Comparison of ENCODE assay signal across 1 cellular context in genomic region chr2:20430461-20431302, GRCh38.
TF ChIP-seq lines count a peak whose summit lies in the region.

No MANE protein-coding gene starts in this region.

TF ChIP-seq in K562, 482 proteins besides CTCF, POLR2A, EP300 and RAD21 (continued from another document and continues in another):
- no peak for TF ChIP-seq PATZ1 (CRISPR knock-in tag; IDR thresholded peaks at IDR 0.05; ENCODE audit: borderline replicate concordance)
- TF ChIP-seq CREM (IDR thresholded peaks at IDR 0.05; ENCODE audit: low read depth) = peak; percentile 63
- TF ChIP-seq ZEB2 (IDR thresholded peaks at IDR 0.05) = peak; percentile 96
- peak; percentile 26; the same call in 1 of the 2 replicates for TF ChIP-seq MTA2 (IDR thresholded peaks at IDR 0.05; ENCODE audit: low read depth)
- TF ChIP-seq CUX1 (CRISPR knock-in tag; IDR thresholded peaks at IDR 0.05) = peak; percentile 58; the same call in 1 of the 2 replicates
- no peak for TF ChIP-seq ZNF75A (CRISPR knock-in tag; IDR thresholded peaks at IDR 0.05)
- TF ChIP-seq JUNB (CRISPR knock-in tag; conservative IDR thresholded peaks at IDR 0.05) = peak; percentile 88
- TF ChIP-seq SOX6 (IDR thresholded peaks at IDR 0.05) = peak; percentile 49
- TF ChIP-seq MBD2 (IDR thresholded peaks at IDR 0.05; ENCODE audit: borderline replicate concordance, low read depth) = no peak
- TF ChIP-seq NFE2 (IDR thresholded peaks at IDR 0.05; ENCODE audit: low read depth) = peak; percentile 87
- peak; percentile 19; the same call in 1 of the 2 replicates for TF ChIP-seq NFE2L1 (tag; IDR thresholded peaks at IDR 0.05; ENCODE audit: borderline replicate concordance, low read depth)
- TF ChIP-seq ZNF707 (CRISPR knock-in tag; conservative IDR thresholded peaks at IDR 0.05) = no peak
- no peak for TF ChIP-seq ZMIZ1 (IDR thresholded peaks at IDR 0.05; ENCODE audit: low read depth in 2 of 2, low read length in 2 of 2)
- TF ChIP-seq ATF3 (IDR thresholded peaks at IDR 0.05) = peak; percentile 95
- TF ChIP-seq ATF3 (CRISPR knock-in tag; conservative IDR thresholded peaks at IDR 0.05) = 0 out of 2 replicates have a peak, but pooled peaks have one; percentile 29
- peak; percentile 58; the same call in 1 of the 2 replicates for TF ChIP-seq ZBTB17 (CRISPR knock-in tag; IDR thresholded peaks at IDR 0.05)
- peak in 1 of 2 experiments; percentile 54; a peak in 1 of 4 replicates for TF ChIP-seq MLLT1 (IDR thresholded peaks at IDR 0.05)
- TF ChIP-seq ZSCAN29 (IDR thresholded peaks at IDR 0.05) = no peak
- TF ChIP-seq GATA2 (CRISPR knock-in tag; IDR thresholded peaks at IDR 0.05) = peak; percentile 57; the same call in 1 of the 2 replicates
- TF ChIP-seq PKNOX1 (IDR thresholded peaks at IDR 0.05) = peak; percentile 52
- TF ChIP-seq TRIM28 (IDR thresholded peaks at IDR 0.05) = no peak
- TF ChIP-seq ZBTB2 (IDR thresholded peaks at IDR 0.05) = peak; percentile 24; the same call in 1 of the 2 replicates
- TF ChIP-seq DPF2 (IDR thresholded peaks at IDR 0.05) = peak; percentile 91
- TF ChIP-seq BRCA1 (IDR thresholded peaks at IDR 0.05) = no peak
- TF ChIP-seq BRCA1 (CRISPR knock-in tag; IDR thresholded peaks at IDR 0.05) = no peak
- peak; percentile 62; the same call in 1 of the 2 replicates for TF ChIP-seq TEAD4 (IDR thresholded peaks at IDR 0.05; ENCODE audit: low read length)
- no peak for TF ChIP-seq TEAD4 (CRISPR knock-in tag; IDR thresholded peaks at IDR 0.05; ENCODE audit: borderline replicate concordance)
- TF ChIP-seq ETV5 (CRISPR knock-in tag; IDR thresholded peaks at IDR 0.05; ENCODE audit: low read depth) = 0 out of 2 replicates have a peak, but pooled peaks have one; percentile 24
- peak; percentile 41 to 66; a peak in 1 of 4 replicates for TF ChIP-seq TRIM24 (IDR thresholded peaks at IDR 0.05)
- TF ChIP-seq ZNF436 (CRISPR knock-in tag; IDR thresholded peaks at IDR 0.05) = no peak
- TF ChIP-seq SMARCC2 (IDR thresholded peaks at IDR 0.05; ENCODE audit: low read depth) = peak; percentile 79; the same call in 1 of the 2 replicates
- peak; percentile 94 for TF ChIP-seq JUN (IDR thresholded peaks at IDR 0.05; ENCODE audit: borderline replicate concordance, low read depth, low read length)
- TF ChIP-seq JUN (CRISPR knock-in tag; IDR thresholded peaks at IDR 0.05; ENCODE audit: borderline replicate concordance) = no peak
- no peak for TF ChIP-seq E2F3 (CRISPR knock-in tag; IDR thresholded peaks at IDR 0.05)
- no peak for TF ChIP-seq TAF9B (IDR thresholded peaks at IDR 0.05; ENCODE audit: partially characterized antibody)
- TF ChIP-seq CBFA2T3 (IDR thresholded peaks at IDR 0.05) = peak; percentile 71
- TF ChIP-seq SP1 (CRISPR knock-in tag; IDR thresholded peaks at IDR 0.05) = peak; percentile 40; the same call in 1 of the 2 replicates
- no peak for TF ChIP-seq TFAM (CRISPR knock-in tag; conservative IDR thresholded peaks at IDR 0.05)
- no peak for TF ChIP-seq ZBTB49 (CRISPR knock-in tag; IDR thresholded peaks at IDR 0.05; ENCODE audit: borderline replicate concordance)
- no peak for TF ChIP-seq DNMT1 (IDR thresholded peaks at IDR 0.05)
- peak; percentile 44; the same call in 1 of the 2 replicates for TF ChIP-seq MAFF (IDR thresholded peaks at IDR 0.05; ENCODE audit: low read length)
- TF ChIP-seq CREB1 (IDR thresholded peaks at IDR 0.05) = peak; percentile 19; the same call in 1 of the 2 replicates
- TF ChIP-seq CREB1 (CRISPR knock-in tag; IDR thresholded peaks at IDR 0.05) = no peak
- TF ChIP-seq CCNT2 (IDR thresholded peaks at IDR 0.05; ENCODE audit: borderline replicate concordance, extremely low read depth, insufficient read length, low read depth, low read length) = peak; percentile 43
- peak; percentile 52 for TF ChIP-seq CBFA2T2 (conservative IDR thresholded peaks at IDR 0.05)
- peak in 1 of 2 experiments; percentile 59; a peak in 2 of 4 replicates for TF ChIP-seq MAZ (CRISPR knock-in tag; conservative IDR thresholded peaks at IDR 0.05 in 1 of 2, IDR thresholded peaks at IDR 0.05 in 1 of 2)
- TF ChIP-seq TAL1 (IDR thresholded peaks at IDR 0.05) = peak; percentile 11; the same call in 1 of the 2 replicates
- TF ChIP-seq KLF16 (IDR thresholded peaks at IDR 0.05) = 0 out of 2 replicates have a peak, but pooled peaks have one; percentile 46
- TF ChIP-seq HDAC2 (IDR thresholded peaks at IDR 0.05) = 0 out of 2 replicates have a peak, but pooled peaks have one; percentile 51
